In the genomic region with DNA sequence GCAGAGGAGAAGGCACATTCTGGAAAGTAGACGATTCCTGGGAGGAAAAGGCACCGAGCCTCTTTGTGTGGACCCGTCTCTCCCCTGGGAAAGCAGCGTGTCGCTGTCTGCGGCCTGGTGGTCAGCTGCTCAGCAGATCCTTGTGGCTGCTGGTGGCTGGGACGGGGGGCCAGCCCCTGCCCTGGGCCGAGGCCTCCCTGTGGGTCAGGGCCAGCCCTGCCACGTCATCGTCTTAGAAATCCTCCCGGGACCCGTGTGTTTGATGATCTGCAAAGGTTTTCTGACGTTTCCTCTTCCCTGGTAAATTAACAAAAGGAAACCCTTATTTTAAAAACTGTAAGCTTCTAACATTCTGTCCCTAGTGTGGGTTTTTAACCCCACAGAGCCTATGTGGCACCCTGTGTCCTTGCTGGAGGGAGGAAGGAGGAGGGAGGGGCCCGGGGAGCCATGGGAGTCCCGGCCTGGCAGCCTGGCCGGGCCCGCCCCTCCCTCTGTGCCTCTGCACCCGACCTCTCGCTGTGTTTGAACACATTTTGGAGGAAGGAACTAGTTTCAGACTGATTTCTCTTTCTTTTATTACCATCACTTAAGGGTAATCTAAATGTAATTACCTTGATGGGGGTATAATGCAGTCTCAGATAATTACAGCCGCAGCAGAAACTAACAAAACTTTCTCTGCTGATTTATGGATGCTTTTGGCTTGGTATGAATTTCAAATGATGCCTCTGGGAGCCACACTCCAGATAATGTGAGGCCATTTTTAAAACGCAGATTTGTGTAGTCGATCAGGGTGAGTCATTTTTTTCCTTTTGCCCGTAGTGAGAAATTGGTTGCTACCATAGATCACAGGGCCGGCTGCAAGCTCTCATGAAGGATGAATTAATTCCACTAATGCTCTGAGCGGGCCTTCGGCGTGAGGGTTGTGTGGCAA, we compare ENCODE assay signal across 1 cellular context.
TF ChIP-seq lines count a peak whose summit lies in the region.

No MANE protein-coding gene starts in this region.

TF ChIP-seq in HEK293, 187 proteins besides CTCF, POLR2A, EP300 and RAD21 (continued from another document and continues in another):
- TF ChIP-seq, protein P1, sequence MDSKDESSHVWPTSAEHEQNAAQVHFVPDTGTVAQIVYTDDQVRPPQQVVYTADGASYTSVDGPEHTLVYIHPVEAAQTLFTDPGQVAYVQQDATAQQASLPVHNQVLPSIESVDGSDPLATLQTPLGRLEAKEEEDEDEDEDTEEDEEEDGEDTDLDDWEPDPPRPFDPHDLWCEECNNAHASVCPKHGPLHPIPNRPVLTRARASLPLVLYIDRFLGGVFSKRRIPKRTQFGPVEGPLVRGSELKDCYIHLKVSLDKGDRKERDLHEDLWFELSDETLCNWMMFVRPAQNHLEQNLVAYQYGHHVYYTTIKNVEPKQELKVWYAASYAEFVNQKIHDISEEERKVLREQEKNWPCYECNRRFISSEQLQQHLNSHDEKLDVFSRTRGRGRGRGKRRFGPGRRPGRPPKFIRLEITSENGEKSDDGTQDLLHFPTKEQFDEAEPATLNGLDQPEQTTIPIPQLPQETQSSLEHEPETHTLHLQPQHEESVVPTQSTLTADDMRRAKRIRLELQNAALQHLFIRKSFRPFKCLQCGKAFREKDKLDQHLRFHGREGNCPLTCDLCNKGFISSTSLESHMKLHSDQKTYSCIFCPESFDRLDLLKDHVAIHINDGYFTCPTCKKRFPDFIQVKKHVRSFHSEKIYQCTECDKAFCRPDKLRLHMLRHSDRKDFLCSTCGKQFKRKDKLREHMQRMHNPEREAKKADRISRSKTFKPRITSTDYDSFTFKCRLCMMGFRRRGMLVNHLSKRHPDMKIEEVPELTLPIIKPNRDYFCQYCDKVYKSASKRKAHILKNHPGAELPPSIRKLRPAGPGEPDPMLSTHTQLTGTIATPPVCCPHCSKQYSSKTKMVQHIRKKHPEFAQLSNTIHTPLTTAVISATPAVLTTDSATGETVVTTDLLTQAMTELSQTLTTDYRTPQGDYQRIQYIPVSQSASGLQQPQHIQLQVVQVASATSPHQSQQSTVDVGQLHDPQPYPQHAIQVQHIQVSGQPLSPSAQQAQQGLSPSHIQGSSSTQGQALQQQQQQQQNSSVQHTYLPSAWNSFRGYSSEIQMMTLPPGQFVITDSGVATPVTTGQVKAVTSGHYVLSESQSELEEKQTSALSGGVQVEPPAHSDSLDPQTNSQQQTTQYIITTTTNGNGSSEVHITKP (tag by site-specific recombination; IDR thresholded peaks at IDR 0.05) = peak; percentile 26; the same call in 1 of the 2 replicates
- TF ChIP-seq ZNF112 (tag by site-specific recombination; IDR thresholded peaks at IDR 0.05) (no peak), ZNF37A (tag by site-specific recombination; IDR thresholded peaks at IDR 0.05) (no peak), HOXC10 (CRISPR knock-in tag; IDR thresholded peaks at IDR 0.05) (no peak), ZNF2 (tag by site-specific recombination; IDR thresholded peaks at IDR 0.05) (peak; percentile 72), ZFP37 (tag by site-specific recombination; IDR thresholded peaks at IDR 0.05) (no peak), ZNF433 (tag by site-specific recombination; IDR thresholded peaks at IDR 0.05; ENCODE audit: low read depth) (no peak), INSM2 (tag by site-specific recombination; IDR thresholded peaks at IDR 0.05) (peak; percentile 96), ZNF398 (tag by site-specific recombination; IDR thresholded peaks at IDR 0.05) (no peak), ZNF837 (tag by site-specific recombination; IDR thresholded peaks at IDR 0.05) (no peak), ZNF140 (tag by site-specific recombination; IDR thresholded peaks at IDR 0.05) (no peak), ZNF221 (tag by site-specific recombination; IDR thresholded peaks at IDR 0.05; ENCODE audit: borderline replicate concordance) (no peak), ZNF155 (tag by site-specific recombination; IDR thresholded peaks at IDR 0.05) (no peak), ZNF426 (tag by site-specific recombination; IDR thresholded peaks at IDR 0.05) (no peak), SCRT1 (tag by site-specific recombination; IDR thresholded peaks at IDR 0.05; ENCODE audit: borderline replicate concordance) (no peak), GFI1B (tag by site-specific recombination; IDR thresholded peaks at IDR 0.05) (peak; percentile 91), ZNF549 (tag by site-specific recombination; IDR thresholded peaks at IDR 0.05) (no peak), REPIN1 (tag by site-specific recombination; IDR thresholded peaks at IDR 0.05; ENCODE audit: low read depth) (no peak), ZNF785 (tag by site-specific recombination; IDR thresholded peaks at IDR 0.05) (no peak), ZNF776 (tag by site-specific recombination; IDR thresholded peaks at IDR 0.05; ENCODE audit: borderline replicate concordance) (no peak), ZIC2 (tag by site-specific recombination; IDR thresholded peaks at IDR 0.05) (peak; percentile 83), ZNF548 (tag by site-specific recombination; IDR thresholded peaks at IDR 0.05) (no peak), ZBTB48 (tag by site-specific recombination; IDR thresholded peaks at IDR 0.05) (no peak), ZNF664 (tag by site-specific recombination; IDR thresholded peaks at IDR 0.05) (no peak), ZNF658 (tag by site-specific recombination; IDR thresholded peaks at IDR 0.05) (no peak), ZNF114 (tag by site-specific recombination; IDR thresholded peaks at IDR 0.05) (no peak), ZNF394 (tag by site-specific recombination; IDR thresholded peaks at IDR 0.05; ENCODE audit: borderline replicate concordance) (peak; percentile 62; the same call in 1 of the 2 replicates), ZNF600 (tag by site-specific recombination; IDR thresholded peaks at IDR 0.05) (no peak), KLF17 (tag by site-specific recombination; IDR thresholded peaks at IDR 0.05) (peak; percentile 69; the same call in 1 of the 2 replicates), ZNF138 (tag by site-specific recombination; IDR thresholded peaks at IDR 0.05; ENCODE audit: borderline replicate concordance) (no peak), SP2 (tag by site-specific recombination; IDR thresholded peaks at IDR 0.05) (no peak; the same call in 1 of the 2 replicates), ZNF24 (tag by site-specific recombination; IDR thresholded peaks at IDR 0.05) (peak; percentile 94), ZNF610 (tag by site-specific recombination; IDR thresholded peaks at IDR 0.05; ENCODE audit: borderline replicate concordance) (peak; percentile 74), ZNF473 (tag by site-specific recombination; IDR thresholded peaks at IDR 0.05) (no peak), HOXD13 (CRISPR knock-in tag; IDR thresholded peaks at IDR 0.05; ENCODE audit: borderline replicate concordance) (no peak), ZNF335 (tag by site-specific recombination; conservative IDR thresholded peaks at IDR 0.05) (no peak), ZBTB21 (tag by site-specific recombination; IDR thresholded peaks at IDR 0.05) (0 out of 2 replicates have a peak, but pooled peaks have one; percentile 26), ZNF514 (tag by site-specific recombination; IDR thresholded peaks at IDR 0.05) (no peak), ZNF266 (tag by site-specific recombination; IDR thresholded peaks at IDR 0.05; ENCODE audit: low read depth) (no peak), ZBTB44 (tag by site-specific recombination; IDR thresholded peaks at IDR 0.05) (peak; percentile 97), ZNF132 (tag by site-specific recombination; IDR thresholded peaks at IDR 0.05; ENCODE audit: borderline replicate concordance) (no peak), SP3 (tag by site-specific recombination; IDR thresholded peaks at IDR 0.05) (no peak), ZSCAN5A (tag by site-specific recombination; IDR thresholded peaks at IDR 0.05) (no peak), ZNF501 (tag by site-specific recombination; IDR thresholded peaks at IDR 0.05) (peak; percentile 55; the same call in 1 of the 2 replicates), ZNF423 (tag by site-specific recombination; IDR thresholded peaks at IDR 0.05) (peak; percentile 80; the same call in 1 of the 2 replicates), ZNF670 (tag by site-specific recombination; IDR thresholded peaks at IDR 0.05; ENCODE audit: low read depth) (no peak)
- TF ChIP-seq, protein P2, sequence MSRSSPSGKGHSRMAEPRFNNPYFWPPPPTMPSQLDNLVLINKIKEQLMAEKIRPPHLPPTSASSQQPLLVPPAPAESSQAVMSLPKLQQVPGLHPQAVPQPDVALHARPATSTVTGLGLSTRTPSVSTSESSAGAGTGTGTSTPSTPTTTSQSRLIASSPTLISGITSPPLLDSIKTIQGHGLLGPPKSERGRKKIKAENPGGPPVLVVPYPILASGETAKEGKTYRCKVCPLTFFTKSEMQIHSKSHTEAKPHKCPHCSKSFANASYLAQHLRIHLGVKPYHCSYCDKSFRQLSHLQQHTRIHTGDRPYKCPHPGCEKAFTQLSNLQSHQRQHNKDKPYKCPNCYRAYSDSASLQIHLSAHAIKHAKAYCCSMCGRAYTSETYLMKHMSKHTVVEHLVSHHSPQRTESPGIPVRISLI (tag by site-specific recombination; IDR thresholded peaks at IDR 0.05) = no peak
- TF ChIP-seq, protein P3, sequence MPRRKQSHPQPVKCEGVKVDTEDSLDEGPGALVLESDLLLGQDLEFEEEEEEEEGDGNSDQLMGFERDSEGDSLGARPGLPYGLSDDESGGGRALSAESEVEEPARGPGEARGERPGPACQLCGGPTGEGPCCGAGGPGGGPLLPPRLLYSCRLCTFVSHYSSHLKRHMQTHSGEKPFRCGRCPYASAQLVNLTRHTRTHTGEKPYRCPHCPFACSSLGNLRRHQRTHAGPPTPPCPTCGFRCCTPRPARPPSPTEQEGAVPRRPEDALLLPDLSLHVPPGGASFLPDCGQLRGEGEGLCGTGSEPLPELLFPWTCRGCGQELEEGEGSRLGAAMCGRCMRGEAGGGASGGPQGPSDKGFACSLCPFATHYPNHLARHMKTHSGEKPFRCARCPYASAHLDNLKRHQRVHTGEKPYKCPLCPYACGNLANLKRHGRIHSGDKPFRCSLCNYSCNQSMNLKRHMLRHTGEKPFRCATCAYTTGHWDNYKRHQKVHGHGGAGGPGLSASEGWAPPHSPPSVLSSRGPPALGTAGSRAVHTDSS (tag by site-specific recombination; IDR thresholded peaks at IDR 0.05) = no peak
- TF ChIP-seq, protein P4, sequence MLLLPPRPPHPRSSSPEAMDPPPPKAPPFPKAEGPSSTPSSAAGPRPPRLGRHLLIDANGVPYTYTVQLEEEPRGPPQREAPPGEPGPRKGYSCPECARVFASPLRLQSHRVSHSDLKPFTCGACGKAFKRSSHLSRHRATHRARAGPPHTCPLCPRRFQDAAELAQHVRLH (tag by site-specific recombination; IDR thresholded peaks at IDR 0.05) = peak; percentile 92
